In genomic region chrX:129523076-129524055, GRCh38 we compare ENCODE assay signal across 7 cellular contexts. TPM values are rescaled to one million over a fixed set of nuclear protein-coding genes. Genes with fewer than 3 reads are reported as not detected.
DNase-seq lines count a peak whose midpoint lies in the region; ATAC-seq and TF ChIP-seq lines count a peak whose summit lies in the region.

SMARCA1 (minus strand) TSS chrX:129523490; CDS start chrX:129523370, 120 bp downstream.

- ATAC-seq in GM21737 (IDR thresholded peaks at IDR 0.05; ENCODE audit: unreplicated experiment) (no peak), GM18505 (IDR thresholded peaks at IDR 0.05; ENCODE audit: unreplicated experiment) (no peak)

- H3K27ac Mint-ChIP-seq in MCF 10A (ENCODE audit: low read depth, unreplicated experiment), result peak within 1 kb of the TSS; percentile 51

- no peaks in the 10 kb centered on the region for H3K27me3 ChIP-seq in prostate gland (replicated peaks; ENCODE audit: insufficient read depth)

- H3K9me3 Mint-ChIP-seq in MCF 10A (ENCODE audit: unreplicated experiment), result no peaks in the 10 kb centered on the region

- H3K4me1 Mint-ChIP-seq in MCF 10A (ENCODE audit: insufficient read depth, unreplicated experiment), result no peaks in the 10 kb centered on the region

- no peaks in the 10 kb centered on the region for H3K4me1 ChIP-seq in prostate gland (replicated peaks)

- H3K36me3 ChIP-seq in prostate gland, result no peaks in the 10 kb centered on the region

- TF ChIP-seq POLR2A in prostate gland (IDR thresholded peaks at IDR 0.05), result peak; percentile 41
- no peak for TF ChIP-seq POLR2A in GM18505 (IDR thresholded peaks at IDR 0.05; ENCODE audit: borderline replicate concordance, extremely low read depth, insufficient read depth, insufficient read length)

- intact Hi-C loops in MCF 10A (cut with micrococcal nuclease), result no loop called here
- intact Hi-C loops in prostate gland (cut with DNase I), result no loop called here

- H3K9me3 ChIP-seq in prostate gland, result no peaks in the 10 kb centered on the region

- H3K27me3 Mint-ChIP-seq in MCF 10A (ENCODE audit: insufficient read depth, unreplicated experiment), result no peaks in the 10 kb centered on the region

- under 1% methylated on average over 48 of the region's 59 CpGs for WGBS in prostate gland

- peak within 1 kb of the TSS; percentile 91 to 94 for H3K27ac ChIP-seq in prostate gland

- TF ChIP-seq CTCF in GM12875 (IDR thresholded peaks at IDR 0.05; ENCODE audit: borderline replicate concordance, insufficient read depth, low read depth, low read length) (no peak), MCF 10A (IDR thresholded peaks at IDR 0.05; ENCODE audit: unreplicated experiment) (no peak), prostate gland (IDR thresholded peaks at IDR 0.05) (no peak)

- H3K4me3 Mint-ChIP-seq in MCF 10A (ENCODE audit: unreplicated experiment), result peak within 1 kb of the TSS; percentile 75

- H3K4me3 ChIP-seq in GM12875 (ENCODE audit: low read depth, low read length) (peak within 1 kb of the TSS; percentile 43), prostate gland (peak within 1 kb of the TSS; percentile 67 to 71)

- POLR2A ChIA-PET in MCF 10A (lab: Yijun Ruan, JAX), result interaction anchor here (1.4 to 1.6 kb wide), 2 partner anchors 17 to 382 kb away, joined by 3 to 4 read pairs; partner anchors contain the start of genes OCRL and UTP14A

- no peaks in the 10 kb centered on the region for H3K36me3 Mint-ChIP-seq in MCF 10A (ENCODE audit: insufficient read depth, unreplicated experiment)

- DNase-seq in NCI-H510A treated with DMSO at 0.1 percent for 48 hours (lab: John Stamatoyannopoulos, UW) (peak; percentile 13), MCF 10A (ENCODE audit: unreplicated experiment) (no peak), hippocampal formation (lab: John Stamatoyannopoulos, UW) (peak; percentile 4 to 32), prostate gland (ENCODE audit: low spot score) (peak; percentile 36)

- CTCF ChIA-PET in MCF 10A (lab: Yijun Ruan, JAX), result no interaction called here

- no TSS peak for BruUV-seq in MCF 10A (replicated peaks; lab: Mats Ljungman, UMichigan)

RNA-seq across cellular contexts. Expression of gene SMARCA1, which starts in this region (rescaled TPM):
- total RNA-seq in MCF 10A (2022) (1.7 and 2.0 TPM in 2 replicates), prostate gland (100 to 1,000 TPM in 1 of 2 donors, 10 to 100 TPM in 1; 41.9 to 157 TPM)

Comparison
In these comparisons a context has a peak if more than half of its experiments do, and no peak if none do; other contexts are left out.
1. RNA of gene SMARCA1 (total RNA-seq): 41.9 to 157 TPM in prostate gland; 1.7 to 2.0 TPM in MCF 10A; every median in the first group is over 10 times any median in the second.